9 cellular contexts compared by ENCODE assay signal in genomic region chr4:74632634-74633033, GRCh38.
A peak's percentile ranks its signal among the peaks of the same experiment; 100 is the strongest.
DNase-seq lines count a peak whose midpoint lies in the region; ATAC-seq and TF ChIP-seq lines count a peak whose summit lies in the region.
"Had no signal": no experiment of that assay in that cellular context is flagged by ENCODE, and none has a peak within 500 bp of the region (broad histone marks: within the 10 kb centered on the region; RNA-seq: fewer than 3 reads in every experiment).

No MANE protein-coding gene starts in this region.

- no peaks in the 10 kb centered on the region for H3K36me3 ChIP-seq in PC-3 (ENCODE audit: low read depth, low read length)

- no TSS peak for BruUV-seq in PC-3 (replicated peaks; lab: Mats Ljungman, UMichigan)

- H2AFZ ChIP-seq in PC-3 (ENCODE audit: low read length): no peak overlapping the region

- intact Hi-C loops in PC-3 (cut with micrococcal nuclease): no loop called here

- TF ChIP-seq CTCF in PC-3 (conservative IDR thresholded peaks at IDR 0.05; ENCODE audit: low read depth, low read length): no peak

- H3F3A ChIP-seq in PC-3 (ENCODE audit: low read length, unreplicated experiment): no peaks in the 10 kb centered on the region

- H3K27me3 ChIP-seq in PC-3 (ENCODE audit: low read length): no peaks in the 10 kb centered on the region

- no peaks in the 10 kb centered on the region for H3K9me3 ChIP-seq in PC-3 (ENCODE audit: low read length)

- 0 out of 2 replicates have a peak, but pooled peaks cover 3% of the 10 kb centered on the region for H3K9me2 ChIP-seq in PC-3 (replicated peaks; ENCODE audit: low read length)

- H3K27ac ChIP-seq in PC-3 (ENCODE audit: low read length): peak overlapping the region; percentile 95

- POLR2A ChIA-PET in PC-3 (lab: Charles Lee; ENCODE audit: unreplicated experiment): interaction anchor here (0.7 kb wide), 1 partner anchor 444 kb away, joined by 5 read pairs; no protein-coding TSS in a partner anchor

- peak; percentile 69 for DNase-seq in EL
- DNase-seq in PC-3: peak; percentile 93
- DNase-seq in brain pericyte (ENCODE audit: low read depth, low spot score): peak; percentile 80
- peak; percentile 5 to 25 for DNase-seq in stimulated activated CD4-positive, alpha-beta T cell treated with anti-CD3 and anti-CD28 coated beads, Interleukin-12 subunit alpha, Interleukin-12 subunit beta, amount 100 ng/mL, for 24 hours (ENCODE audit: low read depth in 2 of 2)
- DNase-seq in pons (ENCODE audit: low spot score): no peak
- no peak for DNase-seq in NCI-H69 (lab: John Stamatoyannopoulos, UW)
- DNase-seq: naive B cell had no signal

- H3K79me2 ChIP-seq in PC-3 (ENCODE audit: low read length): no peaks in the 10 kb centered on the region

- peak overlapping the region; percentile 53 for H3K4me2 ChIP-seq in PC-3 (ENCODE audit: low read length)

- H4K20me1 ChIP-seq in PC-3 (ENCODE audit: low read length): no peaks in the 10 kb centered on the region

- peak; percentile 80 for ATAC-seq in PC-3
- ATAC-seq in GM21529 (IDR thresholded peaks at IDR 0.05; ENCODE audit: unreplicated experiment): no peak
- no peak for ATAC-seq in HG02678 (IDR thresholded peaks at IDR 0.05; ENCODE audit: unreplicated experiment)

- CTCF ChIA-PET in PC-3 (lab: Charles Lee): interaction anchor here (0.6 kb wide), 1 partner anchor 96 kb away, joined by 3 read pairs; no protein-coding TSS in a partner anchor

- H3K4me3 ChIP-seq in PC-3 (ENCODE audit: low read length): no peak overlapping the region

- H3K4me1 ChIP-seq in PC-3 (ENCODE audit: insufficient read depth, low read length): peaks cover 61% of the 10 kb centered on the region

- peak overlapping the region; percentile 69 for H3K9ac ChIP-seq in PC-3 (ENCODE audit: low read length)

Comparison
In these comparisons a context has a peak if more than half of its experiments do, and no peak if none do; other contexts are left out.
1. DNase-seq: peak in EL (single experiment), PC-3 (single experiment), brain pericyte (single experiment) and stimulated activated CD4-positive, alpha-beta T cell treated with anti-CD3 and anti-CD28 coated beads, Interleukin-12 subunit alpha, Interleukin-12 subunit beta, amount 100 ng/mL, for 24 hours (2 of 2); none in pons (single experiment) and NCI-H69 (single experiment).